In the genomic region with DNA sequence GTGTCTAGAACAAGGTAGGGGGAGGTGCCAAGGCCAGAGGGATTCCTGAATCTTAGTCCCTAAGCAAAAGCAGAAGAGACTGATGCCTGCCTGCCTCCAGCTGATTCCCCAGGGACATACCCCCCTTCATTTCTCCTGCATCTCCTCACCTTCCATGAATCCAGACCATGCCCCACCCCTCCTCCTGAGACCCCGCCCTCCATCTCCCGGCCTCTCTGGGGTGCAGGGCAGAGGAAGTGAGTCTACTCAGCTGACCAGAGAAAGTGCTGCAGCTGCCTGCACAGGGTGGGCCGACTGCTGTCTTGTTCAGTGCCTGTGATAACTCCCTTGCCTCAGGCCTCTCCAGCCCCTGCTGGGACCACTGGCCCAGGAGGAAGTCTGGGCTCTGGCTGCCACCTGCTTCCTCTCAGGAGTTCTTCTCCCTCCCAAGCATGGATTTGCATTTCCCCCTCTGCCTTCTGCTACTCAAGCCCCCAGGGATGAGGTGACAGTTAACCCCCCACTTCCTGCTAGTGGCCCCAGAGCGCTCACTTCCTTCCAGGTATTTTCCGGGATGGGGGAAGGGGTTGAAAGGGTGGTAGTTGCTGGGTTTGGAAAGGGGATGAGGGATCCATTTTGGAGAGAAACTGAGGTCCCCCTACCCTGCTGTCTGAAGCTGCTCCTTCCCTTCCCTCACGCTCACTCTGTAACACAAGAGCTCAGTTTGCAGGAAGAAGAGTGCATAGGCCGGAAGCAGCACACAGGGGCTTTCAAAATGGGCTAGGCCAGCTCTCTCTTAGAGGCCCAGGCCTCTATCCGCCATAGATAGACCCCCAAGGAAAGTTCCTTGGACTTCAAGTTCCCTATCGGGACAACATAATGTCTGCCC, we compare ENCODE assay signal across 8 cellular contexts. TPM values are rescaled to one million over a fixed set of nuclear protein-coding genes. Genes with fewer than 3 reads are reported as not detected.
DNase-seq lines count a peak whose midpoint lies in the region; ATAC-seq and TF ChIP-seq lines count a peak whose summit lies in the region.

No MANE protein-coding gene starts in this region.

- peak overlapping the region in 18 of 59 donors; percentile 0 to 31 (median 14) for H3K4me3 ChIP-seq in dorsolateral prefrontal cortex
- peak overlapping the region; percentile 25 to 65 for H3K4me3 ChIP-seq in mucosa of rectum (ENCODE audit: low read length in 2 of 2)
- peak overlapping the region in 1 of 4 donors; percentile 11 for H3K4me3 ChIP-seq in transverse colon

- TF ChIP-seq POLR2A in transverse colon (IDR thresholded peaks at IDR 0.05) = peak; percentile 26

- H3K36me3 Mint-ChIP-seq in T-helper 17 cell (ENCODE audit: low read depth) = peaks cover 3% of the 10 kb centered on the region
- no peaks in the 10 kb centered on the region for H3K36me3 Mint-ChIP-seq in Calu3 (ENCODE audit: insufficient read depth, unreplicated experiment)

- peak overlapping the region; percentile 100 for H3K4me3 Mint-ChIP-seq in T-helper 17 cell
- H3K4me3 Mint-ChIP-seq in Calu3 (ENCODE audit: low read depth, unreplicated experiment) = no peak overlapping the region

- no TSS peak for BruUV-seq in Calu3 (replicated peaks; lab: Mats Ljungman, UMichigan)

- H3K4me1 Mint-ChIP-seq in T-helper 17 cell = peaks cover 86% of the 10 kb centered on the region
- peaks cover 9% of the 10 kb centered on the region for H3K4me1 Mint-ChIP-seq in Calu3 (ENCODE audit: low read depth, unreplicated experiment)

- no peaks in the 10 kb centered on the region for H3K9me3 ChIP-seq in T-helper 17 cell (ENCODE audit: control insufficient read depth, low read length, poor library complexity, severe bottlenecking)
- no peaks in the 10 kb centered on the region for H3K9me3 ChIP-seq in mucosa of rectum (ENCODE audit: control insufficient read depth in 2 of 2, low read length in 2 of 2)
- no peaks in the 10 kb centered on the region for H3K9me3 ChIP-seq in transverse colon

- DNase-seq in T-helper 17 cell = no peak
- DNase-seq in dorsolateral prefrontal cortex = peak in 1 of 10 donors; percentile 39
- DNase-seq in transverse colon = peak; percentile 72
- no peak for DNase-seq in omental fat pad (ENCODE audit: low spot score)
- DNase-seq in Calu3 = no peak

- H3K27ac ChIP-seq in dorsolateral prefrontal cortex (peak overlapping the region in 35 of 59 donors; percentile 20 to 90 (median 49)), mucosa of rectum (ENCODE audit: low read depth in 2 of 2, low read length in 2 of 2) (peak overlapping the region; percentile 88 to 89), transverse colon (peak overlapping the region; percentile 88 to 96 (median 89))

- 0 to 50% methylated on average over 2 to 9 of the region's 9 CpGs for WGBS in transverse colon (ENCODE audit: low coverage in 1 of 2), 2 donors

- H3K27ac Mint-ChIP-seq in T-helper 17 cell = peak overlapping the region; percentile 100
- H3K27ac Mint-ChIP-seq in Calu3 (ENCODE audit: unreplicated experiment) = no peak overlapping the region

- peaks cover 6 to 11% of the 10 kb centered on the region in 2 donors for H3K36me3 ChIP-seq in mucosa of rectum (ENCODE audit: control insufficient read depth in 2 of 2, insufficient read depth in 2 of 2, low read length in 2 of 2)
- no peaks in the 10 kb centered on the region for H3K36me3 ChIP-seq in transverse colon

- H3K27me3 ChIP-seq in dorsolateral prefrontal cortex (no peaks in the 10 kb centered on the region), mucosa of rectum (ENCODE audit: control insufficient read depth in 2 of 2, insufficient read depth in 2 of 2, low read length in 2 of 2) (no peaks in the 10 kb centered on the region), transverse colon (no peaks in the 10 kb centered on the region)

- H3K9me3 Mint-ChIP-seq in Calu3 (ENCODE audit: low read depth, unreplicated experiment) = no peaks in the 10 kb centered on the region

- in situ Hi-C loops in transverse colon (cut with MboI; ENCODE audit: low pct_ligation_motif_present in 1 of 4, low pct_unique_long_range_greater_than_20kb in 1 of 4, low sequenced_read_pairs in 3 of 4) = no loop called here

- no peak for TF ChIP-seq CTCF in dorsolateral prefrontal cortex (IDR thresholded peaks at IDR 0.05 in 54 of 56, conservative IDR thresholded peaks at IDR 0.05 in 2 of 56; ENCODE audit: low read depth in 1 of 56, partially characterized antibody in 56 of 56)
- no peak for TF ChIP-seq CTCF in transverse colon (IDR thresholded peaks at IDR 0.05)
- TF ChIP-seq CTCF in omental fat pad (IDR thresholded peaks at IDR 0.05) = no peak
- TF ChIP-seq CTCF in Calu3 (IDR thresholded peaks at IDR 0.05; ENCODE audit: unreplicated experiment) = no peak

- CTCF ChIA-PET in Calu3 (lab: Charles Lee) = no interaction called here

- TF ChIP-seq EP300 in transverse colon (IDR thresholded peaks at IDR 0.05; ENCODE audit: low read depth) = no peak

- ATAC-seq in GM18498 (IDR thresholded peaks at IDR 0.05; ENCODE audit: unreplicated experiment) (peak; percentile 30), HG03460 (IDR thresholded peaks at IDR 0.05; ENCODE audit: unreplicated experiment) (peak; percentile 34), T-helper 17 cell (no peak), omental fat pad (ENCODE audit: low FRiP score) (no peak)

- peaks cover 39 to 40% of the 10 kb centered on the region in 2 donors for H3K4me1 ChIP-seq in mucosa of rectum (ENCODE audit: control insufficient read depth in 2 of 2, insufficient read depth in 2 of 2, low read length in 2 of 2)
- H3K4me1 ChIP-seq in transverse colon = peaks cover 16 to 50% (median 28%) of the 10 kb centered on the region in 4 donors

- intact Hi-C loops in dorsolateral prefrontal cortex (cut with DNase I) = no loop called here
- intact Hi-C loops in transverse colon (cut with DNase I; ENCODE audit: low total_unique reads) = no loop called here
- intact Hi-C loops in Calu3 (cut with micrococcal nuclease; ENCODE audit: unreplicated experiment) = no loop called here

- H3K27me3 Mint-ChIP-seq in T-helper 17 cell = no peaks in the 10 kb centered on the region
- no peaks in the 10 kb centered on the region for H3K27me3 Mint-ChIP-seq in Calu3 (ENCODE audit: unreplicated experiment)

- peak overlapping the region; percentile 13 to 47 for H3K9ac ChIP-seq in mucosa of rectum (ENCODE audit: low read depth in 1 of 2, low read length in 2 of 2)

RNA-seq across cellular contexts. Expression of a gene that starts 10.5 kb away (rescaled TPM):
- total RNA-seq in T-helper 17 cell (10 to 100 TPM; 30.5 to 32.8 TPM), dorsolateral prefrontal cortex (100 to 1,000 TPM in 109 of 120 experiments, 10 to 100 TPM in 11; 44.2 to 218 (median 128) TPM), transverse colon (10 to 100 TPM in 2 of 4 donors, 1 to 10 TPM in 2; 4.4 to 21.7 (median 9.4) TPM), omental fat pad (10 to 100 TPM in 1 of 4 donors, 1 to 10 TPM in 3; 1.9 to 13.6 (median 5.4) TPM), Calu3 (2022) (not detected in 2 replicates)

RNA-seq across cellular contexts. Expression of a gene that starts 12.9 kb away (rescaled TPM):
- 10 to 100 TPM; 41.3 to 50.6 TPM for total RNA-seq in T-helper 17 cell
- total RNA-seq in dorsolateral prefrontal cortex = 10 to 100 TPM; 34.1 to 73.3 (median 52.1) TPM
- total RNA-seq in transverse colon = 10 to 100 TPM; 12.0 to 66.3 (median 40.0) TPM
- total RNA-seq in omental fat pad = 10 to 100 TPM; 42.1 to 49.2 (median 47.3) TPM
- total RNA-seq in Calu3 (2022) = 40.3 and 46.7 TPM in 2 replicates

RNA-seq across cellular contexts. Expression of a gene that starts 58.4 kb away (rescaled TPM):
- total RNA-seq in T-helper 17 cell (under 1 TPM in 1 of 2 donors, not detected in 1; 0.07 TPM), dorsolateral prefrontal cortex (1 to 10 TPM in 85 of 120 experiments, under 1 TPM in 35; 0.24 to 8.7 (median 1.6) TPM), transverse colon (not detected), omental fat pad (under 1 TPM in 2 of 4 donors, not detected in 2; 0.19 to 0.84 TPM), Calu3 (2022) (not detected in 2 replicates)

Comparison
In these comparisons a context has a peak if more than half of its experiments do, and no peak if none do; other contexts are left out.
1. ATAC-seq: peak in GM18498 (single experiment) and HG03460 (single experiment); none in T-helper 17 cell (single experiment) and omental fat pad (single experiment).
2. Peak in every context shown above with its lines, with median percentiles within 50 percentile points of each other: H3K27ac ChIP-seq.